In the genomic region with DNA sequence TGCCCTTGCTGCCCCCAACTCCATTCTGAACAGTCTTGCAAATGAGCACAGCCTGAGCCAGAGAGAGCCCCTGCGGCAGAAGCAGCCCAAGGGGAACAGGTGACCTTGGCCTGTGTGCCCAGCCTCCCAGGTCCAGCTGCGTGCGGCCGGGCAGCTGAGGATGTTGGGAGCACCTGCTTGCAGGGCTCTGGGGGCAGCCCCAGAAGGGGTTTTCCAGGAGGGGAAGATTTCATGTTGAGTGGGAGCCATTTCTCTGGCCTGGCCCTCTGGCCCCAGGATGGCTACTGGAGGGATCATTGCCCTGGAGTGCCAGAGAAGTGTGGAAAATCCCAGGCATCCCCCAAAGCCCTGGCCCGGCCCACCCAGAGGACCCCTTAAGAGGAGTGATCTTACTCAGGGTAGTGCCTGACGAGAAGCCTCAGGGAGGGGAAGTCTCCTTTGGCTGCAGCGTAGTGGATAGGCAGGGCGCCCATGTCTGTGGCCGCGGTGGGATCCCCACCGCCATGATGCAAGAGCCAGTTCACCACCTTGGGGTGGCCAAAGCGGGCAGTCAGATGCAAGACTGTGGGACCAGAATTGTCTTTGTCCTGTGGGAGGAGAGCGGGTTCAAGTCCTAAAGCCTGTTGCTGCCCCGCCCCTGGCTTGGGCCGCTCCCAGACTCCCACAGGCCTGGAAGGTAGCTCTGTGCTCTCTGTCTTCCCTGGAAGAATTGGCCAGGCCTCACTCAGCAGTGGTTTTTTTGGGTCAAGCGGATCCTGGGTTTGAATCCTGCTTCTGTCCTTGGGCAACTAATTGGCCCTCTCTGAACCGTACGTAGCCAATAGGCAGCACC, we compare ENCODE assay signal across 17 cellular contexts. TPM values are rescaled to one million over a fixed set of nuclear protein-coding genes. Genes with fewer than 3 reads are reported as not detected.
DNase-seq lines count a peak whose midpoint lies in the region; ATAC-seq, FAIRE-seq and TF ChIP-seq lines count a peak whose summit lies in the region.
"Had no signal": no experiment of that assay in that cellular context is flagged by ENCODE, and none has a peak within 500 bp of the region (broad histone marks: within the 10 kb centered on the region; RNA-seq: fewer than 3 reads in every experiment).

No MANE protein-coding gene starts in this region.

- H3K4me1 ChIP-seq in BLaER1 treated with 17β-estradiol and CSF1 and Interleukin-3, amounts not matched to agents 10 nM and 100 nM, result peaks cover 0 to 12% (median 7%) of the 10 kb centered on the region in 10 experiments; a peak in 11 of 20 replicates
- H3K4me1 ChIP-seq in K562 (replicated peaks in 1 of 2; ENCODE audit: control insufficient read depth in 2 of 2, insufficient read depth in 2 of 2, low read length in 2 of 2), result peaks cover 10 to 43% of the 10 kb centered on the region in 2 experiments; a peak in 4 of 5 replicates
- H3K4me1 ChIP-seq in mucosa of descending colon (ENCODE audit: low read depth), result no peaks in the 10 kb centered on the region

- no peak overlapping the region for H3K4me3 Mint-ChIP-seq in activated naive CD8-positive, alpha-beta T cell treated with anti-CD3 and anti-CD28 coated beads, Interleukin-2, amount 50 U/mL, for 24 hours
- H3K4me3 Mint-ChIP-seq: activated naive CD8-positive, alpha-beta T cell treated with anti-CD3 and anti-CD28 coated beads, Interleukin-2, amount 10 ng/mL, durations not matched to agents 7 days and 5 days; CD4-positive, CD25-positive, alpha-beta regulatory T cell; T-helper 2 cell treated with Interferon-gamma antibody and Interleukin-4, amounts not matched to agents 5 μg/mL and 100 μg/mL, for 36 hours had no signal

- CTCF ChIA-PET in K562 (lab: Yijun Ruan, JAX; ENCODE audit: low intra/inter-chr PET ratio), result no interaction called here

- TF ChIP-seq RAD21 in K562 (CRISPR knock-in tag; conservative IDR thresholded peaks at IDR 0.05 in 1 of 2, IDR thresholded peaks at IDR 0.05 in 1 of 2), result no peak

- DNase-seq in GM10266 (ENCODE audit: extremely low spot score) (peak; percentile 41), K562 (ENCODE audit: extremely low read depth in 1 of 4, low spot score in 3 of 4) (peak; percentile 6 to 14 (median 9)), mucosa of descending colon (peak in 1 of 3 donors; percentile 43), T-helper 9 cell (no peak), mucosa of gallbladder (ENCODE audit: low spot score) (no peak), DMS53 treated with DMSO at 0.1 percent for 48 hours (lab: John Stamatoyannopoulos, UW; ENCODE audit: unreplicated experiment) (no peak)
- no peak for DNase-seq in activated naive CD8-positive, alpha-beta T cell treated with anti-CD3 and anti-CD28 coated beads, Interleukin-2, amount 50 U/mL, for 24 hours
- DNase-seq: activated naive CD8-positive, alpha-beta T cell treated with anti-CD3 and anti-CD28 coated beads, Interleukin-2, amount 10 ng/mL, durations not matched to agents 7 days and 5 days; CD4-positive, CD25-positive, alpha-beta regulatory T cell; cerebellar nuclear complex; NCI-H1105; NCI-H510A; RPMI8226; stimulated activated CD4-positive, alpha-beta T cell treated with anti-CD3 and anti-CD28 coated beads, Interleukin-1b, Interleukin-23, amount 100 ng/mL, for 48 hours had no signal

- H3K9me1 ChIP-seq in K562 (ENCODE audit: control insufficient read depth, insufficient read depth, low read length), result no peaks in the 10 kb centered on the region

- peaks cover 38% of the 10 kb centered on the region for H3K27me3 Mint-ChIP-seq in activated naive CD8-positive, alpha-beta T cell treated with anti-CD3 and anti-CD28 coated beads, Interleukin-2, amount 50 U/mL, for 24 hours

- intact Hi-C loops in K562 (cut with micrococcal nuclease) (no loop called here), mucosa of descending colon (cut with DNase I, micrococcal nuclease) (no loop called here)

- H3K27ac ChIP-seq in BLaER1 treated with 17β-estradiol and CSF1 and Interleukin-3, amounts not matched to agents 10 nM and 100 nM, result no peak overlapping the region
- H3K27ac ChIP-seq in K562 (ENCODE audit: extremely low read depth, low read depth, low read length), result no peak overlapping the region

- TF ChIP-seq CTCF in GM10266 (IDR thresholded peaks at IDR 0.05; ENCODE audit: control insufficient read depth, insufficient read depth, low read depth, missing control alignments) (no peak), K562 (IDR thresholded peaks at IDR 0.05 in 2 of 3, conservative IDR thresholded peaks at IDR 0.05 in 1 of 3; ENCODE audit: insufficient read depth in 2 of 3, low read depth in 1 of 3, low read length in 3 of 3) (no peak), mucosa of descending colon (IDR thresholded peaks at IDR 0.05) (no peak)

- peaks cover 9 to 79% (median 32%) of the 10 kb centered on the region in 11 experiments; a peak in 21 of 22 replicates for H3K27me3 ChIP-seq in BLaER1 treated with 17β-estradiol and CSF1 and Interleukin-3, amounts not matched to agents 10 nM and 100 nM
- H3K27me3 ChIP-seq in K562 (ENCODE audit: control insufficient read depth in 2 of 2, insufficient read depth in 2 of 2, low read length in 2 of 2), result no peaks in the 10 kb centered on the region; a peak in 2 of 5 replicates

- H3K36me3 ChIP-seq in BLaER1 treated with 17β-estradiol and CSF1 and Interleukin-3, amounts not matched to agents 10 nM and 100 nM, result no peaks in the 10 kb centered on the region
- no peaks in the 10 kb centered on the region for H3K36me3 ChIP-seq in K562 (ENCODE audit: control insufficient read depth, insufficient read depth, low read length)
- no peaks in the 10 kb centered on the region for H3K36me3 ChIP-seq in mucosa of descending colon (ENCODE audit: low read depth)

- H3K9me3 ChIP-seq in BLaER1 treated with 17β-estradiol and CSF1 and Interleukin-3, amounts not matched to agents 10 nM and 100 nM (replicated peaks in 1 of 11), result no peaks in the 10 kb centered on the region
- H3K9me3 ChIP-seq in K562 (replicated peaks; ENCODE audit: control insufficient read depth, insufficient read depth, low read depth, low read length) (no peaks in the 10 kb centered on the region), mucosa of descending colon (no peaks in the 10 kb centered on the region)

- 73% methylated on average over 18 of the region's 18 CpGs for WGBS in K562 (ENCODE audit: insufficient coverage, low coverage, missing lambda C conversion rate)

- no peak for FAIRE-seq in K562 (lab: Jason Lieb, UNC)
- FAIRE-seq: G401.6 had no signal

- TF ChIP-seq EP300 in K562 (IDR thresholded peaks at IDR 0.05; ENCODE audit: low read length), result no peak

- no peaks in the 10 kb centered on the region for H3K79me2 ChIP-seq in K562 (ENCODE audit: control insufficient read depth, insufficient read depth, low read length)

- no peak overlapping the region for H3K9ac ChIP-seq in BLaER1 treated with 17β-estradiol and CSF1 and Interleukin-3, amounts not matched to agents 10 nM and 100 nM
- peak overlapping the region in 1 of 2 experiments; percentile 46; a peak in 2 of 4 replicates for H3K9ac ChIP-seq in K562 (ENCODE audit: insufficient read depth in 1 of 2, low read depth in 2 of 2, low read length in 2 of 2)

- H3K4me2 ChIP-seq in BLaER1 treated with 17β-estradiol and CSF1 and Interleukin-3, amounts not matched to agents 10 nM and 100 nM, result peak overlapping the region in 6 of 11 experiments; percentile 13 to 41 (median 26); a peak in 6 of 22 replicates
- no peak overlapping the region for H3K4me2 ChIP-seq in K562 (ENCODE audit: insufficient read depth, low read length)

- H2AFZ ChIP-seq in K562 (ENCODE audit: low read depth, low read length), result no peak overlapping the region

- ATAC-seq in K562 (no peak), mucosa of descending colon (peak; percentile 4)
- no peak for ATAC-seq in activated naive CD8-positive, alpha-beta T cell treated with anti-CD3 and anti-CD28 coated beads, Interleukin-2, amount 50 U/mL, for 24 hours

- H3K27ac Mint-ChIP-seq in activated naive CD8-positive, alpha-beta T cell treated with anti-CD3 and anti-CD28 coated beads, Interleukin-2, amount 50 U/mL, for 24 hours, result no peak overlapping the region
- H3K27ac Mint-ChIP-seq: activated naive CD8-positive, alpha-beta T cell treated with anti-CD3 and anti-CD28 coated beads, Interleukin-2, amount 10 ng/mL, durations not matched to agents 7 days and 5 days; T-helper 2 cell treated with Interferon-gamma antibody and Interleukin-4, amounts not matched to agents 5 μg/mL and 100 μg/mL, for 36 hours had no signal

- no peak for TF ChIP-seq POLR2A in K562 (conservative IDR thresholded peaks at IDR 0.05)

- no peaks in the 10 kb centered on the region for H3K9me3 Mint-ChIP-seq in activated naive CD8-positive, alpha-beta T cell treated with anti-CD3 and anti-CD28 coated beads, Interleukin-2, amount 50 U/mL, for 24 hours
- H3K9me3 Mint-ChIP-seq: activated naive CD8-positive, alpha-beta T cell treated with anti-CD3 and anti-CD28 coated beads, Interleukin-2, amount 10 ng/mL, durations not matched to agents 7 days and 5 days; CD4-positive, CD25-positive, alpha-beta regulatory T cell; T-helper 2 cell treated with Interferon-gamma antibody and Interleukin-4, amounts not matched to agents 5 μg/mL and 100 μg/mL, for 36 hours had no signal

- no TSS peak for BruUV-seq in K562 (replicated peaks; lab: Mats Ljungman, UMichigan)

- in situ Hi-C loops in K562 (cut with MboI), result loop anchor here (10.0 kb wide), 1 partner anchor 175 kb away; no protein-coding TSS in a partner anchor

- POLR2A ChIA-PET in K562 (lab: Yijun Ruan, JAX), result no interaction called here

- H3K36me3 Mint-ChIP-seq in activated naive CD8-positive, alpha-beta T cell treated with anti-CD3 and anti-CD28 coated beads, Interleukin-2, amount 50 U/mL, for 24 hours (ENCODE audit: low read depth), result no peaks in the 10 kb centered on the region
- H3K36me3 Mint-ChIP-seq: activated naive CD8-positive, alpha-beta T cell treated with anti-CD3 and anti-CD28 coated beads, Interleukin-2, amount 10 ng/mL, durations not matched to agents 7 days and 5 days; CD4-positive, CD25-positive, alpha-beta regulatory T cell had no signal

- peaks cover 0 to 33% (median 0%) of the 10 kb centered on the region in 11 experiments; a peak in 5 of 22 replicates for H4K20me1 ChIP-seq in BLaER1 treated with 17β-estradiol and CSF1 and Interleukin-3, amounts not matched to agents 10 nM and 100 nM
- H4K20me1 ChIP-seq in K562 (replicated peaks; ENCODE audit: control insufficient read depth, insufficient read depth, low read length), result no peaks in the 10 kb centered on the region

- no peaks in the 10 kb centered on the region for H3K4me1 Mint-ChIP-seq in activated naive CD8-positive, alpha-beta T cell treated with anti-CD3 and anti-CD28 coated beads, Interleukin-2, amount 50 U/mL, for 24 hours
- H3K4me1 Mint-ChIP-seq: activated naive CD8-positive, alpha-beta T cell treated with anti-CD3 and anti-CD28 coated beads, Interleukin-2, amount 10 ng/mL, durations not matched to agents 7 days and 5 days; CD4-positive, CD25-positive, alpha-beta regulatory T cell had no signal

- H3K4me3 ChIP-seq in BLaER1 treated with 17β-estradiol and CSF1 and Interleukin-3, amounts not matched to agents 10 nM and 100 nM, result no peak overlapping the region
- H3K4me3 ChIP-seq in K562, result no peak overlapping the region
- H3K4me3 ChIP-seq in mucosa of descending colon, result no peak overlapping the region

RNA-seq across cellular contexts. Expression of a gene that starts 20.5 kb away (rescaled TPM):
- under 0.01 TPM in 2 replicates for total RNA-seq in K562 (2011; cell fraction: chromatin; rRNA removed; ENCODE audit: low replicate concordance)
- total RNA-seq in K562 (2011; cell fraction: nucleolus; rRNA removed), result under 0.01 and 21,200 TPM in 2 replicates
- total RNA-seq in K562 (2011; cell fraction: nucleoplasm; rRNA removed), result under 0.01 and 24,158 TPM in 2 replicates
- total RNA-seq in K562 (2014; rRNA removed), result under 0.01 TPM in 2 replicates
- 28,565 and 32,823 TPM in 2 replicates for total RNA-seq in K562 (2014; rRNA removed; fragmentation: Illumina TruSeq; extraction: Trizol)
- total RNA-seq in K562 (2015; rRNA removed; fragmentation: Illumina TruSeq; extraction: Trizol), result 20,456 and 27,045 TPM in 2 replicates
- 2,231 and 2,538 TPM in 2 replicates for total RNA-seq in K562 (2021)
- polyA plus RNA-seq in K562 (2011; rRNA removed), result 83.9 TPM in 1 of 2 replicates, not detected in the other
- polyA plus RNA-seq in K562 (2011; cell fraction: cytosol; rRNA removed), result under 0.01 TPM in 1 of 2 replicates, not detected in the other
- under 0.01 and 1,424 TPM in 2 replicates for polyA plus RNA-seq in K562 (2011; cell fraction: nucleus; rRNA removed)
- 25.1 TPM in 1 of 2 replicates, not detected in the other for polyA plus RNA-seq in K562 (2012)
- not detected in 2 replicates for polyA plus RNA-seq in K562 (2014; fragmentation: Illumina TruSeq; extraction: Trizol)
- polyA plus RNA-seq in K562 (2014; fragmentation: Nextera tagmentation; extraction: Ambion mirVana), result 1 to 10 TPM in 1 of 2 experiments, not detected in 1; 3.0 TPM
- not detected in 2 replicates for polyA plus RNA-seq in K562 (2014; rRNA removed)
- 10,756 and 20,531 TPM in 2 replicates for polyA minus RNA-seq in K562 (2011; rRNA and poly(A)+ RNA removed)
- 58,964 and 66,171 TPM in 2 replicates for polyA minus RNA-seq in K562 (2011; cell fraction: cytosol; rRNA and poly(A)+ RNA removed)
- 66,769 and 85,880 TPM in 2 replicates for polyA minus RNA-seq in K562 (2011; cell fraction: nucleus; rRNA and poly(A)+ RNA removed)
- total RNA-seq in mucosa of descending colon, result 1,000 to 10,000 TPM; 2,195 to 6,222 (median 2,378) TPM
- total RNA-seq in mucosa of gallbladder, result 1,358 TPM

RNA-seq across cellular contexts. Expression of a gene that starts 53.0 kb away (rescaled TPM):
- under 0.01 TPM in 2 replicates for total RNA-seq in K562 (2011; cell fraction: chromatin; rRNA removed; ENCODE audit: low replicate concordance)
- under 0.01 and 21,200 TPM in 2 replicates for total RNA-seq in K562 (2011; cell fraction: nucleolus; rRNA removed)
- total RNA-seq in K562 (2011; cell fraction: nucleoplasm; rRNA removed), result under 0.01 and 24,158 TPM in 2 replicates
- total RNA-seq in K562 (2014; rRNA removed), result under 0.01 TPM in 2 replicates
- 28,565 and 32,823 TPM in 2 replicates for total RNA-seq in K562 (2014; rRNA removed; fragmentation: Illumina TruSeq; extraction: Trizol)
- 20,456 and 27,045 TPM in 2 replicates for total RNA-seq in K562 (2015; rRNA removed; fragmentation: Illumina TruSeq; extraction: Trizol)
- total RNA-seq in K562 (2021), result 2,231 and 2,538 TPM in 2 replicates
- 83.9 TPM in 1 of 2 replicates, not detected in the other for polyA plus RNA-seq in K562 (2011; rRNA removed)
- polyA plus RNA-seq in K562 (2011; cell fraction: cytosol; rRNA removed), result under 0.01 TPM in 1 of 2 replicates, not detected in the other
- under 0.01 and 1,424 TPM in 2 replicates for polyA plus RNA-seq in K562 (2011; cell fraction: nucleus; rRNA removed)
- 25.1 TPM in 1 of 2 replicates, not detected in the other for polyA plus RNA-seq in K562 (2012)
- polyA plus RNA-seq in K562 (2014; fragmentation: Illumina TruSeq; extraction: Trizol), result not detected in 2 replicates
- polyA plus RNA-seq in K562 (2014; fragmentation: Nextera tagmentation; extraction: Ambion mirVana), result 1 to 10 TPM in 1 of 2 experiments, not detected in 1; 3.0 TPM
- not detected in 2 replicates for polyA plus RNA-seq in K562 (2014; rRNA removed)
- polyA minus RNA-seq in K562 (2011; rRNA and poly(A)+ RNA removed), result 10,756 and 20,531 TPM in 2 replicates
- polyA minus RNA-seq in K562 (2011; cell fraction: cytosol; rRNA and poly(A)+ RNA removed), result 58,964 and 66,171 TPM in 2 replicates
- polyA minus RNA-seq in K562 (2011; cell fraction: nucleus; rRNA and poly(A)+ RNA removed), result 66,769 and 85,880 TPM in 2 replicates
- total RNA-seq in mucosa of descending colon, result 1,000 to 10,000 TPM; 2,195 to 6,222 (median 2,378) TPM
- 1,358 TPM for total RNA-seq in mucosa of gallbladder

Comparison
In these comparisons a context has a peak if more than half of its experiments do, and no peak if none do; other contexts are left out.
1. DNase-seq: peak in GM10266 (single experiment) and K562 (4 of 4); none in T-helper 9 cell (single experiment), mucosa of gallbladder (single experiment), activated naive CD8-positive, alpha-beta T cell treated with anti-CD3 and anti-CD28 coated beads, Interleukin-2, amount 50 U/mL, for 24 hours (single experiment) and DMS53 treated with DMSO at 0.1 percent for 48 hours (single experiment).